Comparison of ENCODE assay signal across 18 cellular contexts in genomic region chr2:227826019-227826521, GRCh38. TPM values are rescaled to one million over a fixed set of nuclear protein-coding genes. Genes with fewer than 3 reads are reported as not detected.
DNase-seq lines count a peak whose midpoint lies in the region; ATAC-seq and TF ChIP-seq lines count a peak whose summit lies in the region.
"Had no signal": no experiment of that assay in that cellular context is flagged by ENCODE, and none has a peak within 500 bp of the region (broad histone marks: within the 10 kb centered on the region; RNA-seq: fewer than 3 reads in every experiment).

No MANE protein-coding gene starts in this region.

- no peaks in the 10 kb centered on the region for H3K27me3 ChIP-seq in CD4-positive, CD25-positive, alpha-beta regulatory T cell (ENCODE audit: control insufficient read depth, insufficient read depth, low read length)
- H3K27me3 ChIP-seq in MG63 (no peaks in the 10 kb centered on the region), ascending aorta (no peaks in the 10 kb centered on the region)
- H3K27me3 ChIP-seq: BE2C, heart left ventricle had no signal

- H3K4me1 Mint-ChIP-seq in CD4-positive, CD25-positive, alpha-beta regulatory T cell = peaks cover 0 to 18% (median 11%) of the 10 kb centered on the region in 4 donors
- H3K4me1 Mint-ChIP-seq: activated naive CD4-positive, alpha-beta T cell treated with anti-CD3 and anti-CD28 coated beads, Interleukin-2, amount 50 U/mL, for 24 hours had no signal

- in situ Hi-C loops in ACHN (cut with HindIII; ENCODE audit: low pct_ligation_motif_present, low pct_unique_long_range_greater_than_20kb, low sequenced_read_pairs) = no loop called here

- H3K9me3 ChIP-seq in CD4-positive, CD25-positive, alpha-beta regulatory T cell (ENCODE audit: control insufficient read depth in 2 of 2, low read length in 2 of 2) = no peaks in the 10 kb centered on the region
- H3K9me3 ChIP-seq in MG63 (no peaks in the 10 kb centered on the region; the same call in 1 of the 2 replicates), ascending aorta (no peaks in the 10 kb centered on the region)
- H3K9me3 ChIP-seq: BE2C, heart left ventricle had no signal

- H3K4me1 ChIP-seq in CD4-positive, CD25-positive, alpha-beta regulatory T cell (ENCODE audit: control insufficient read depth, insufficient read depth, low read length, poor library complexity, severe bottlenecking) = no peaks in the 10 kb centered on the region
- no peaks in the 10 kb centered on the region for H3K4me1 ChIP-seq in ascending aorta
- H3K4me1 ChIP-seq: BE2C, heart left ventricle had no signal

- no peaks in the 10 kb centered on the region for H3K36me3 Mint-ChIP-seq in CD4-positive, CD25-positive, alpha-beta regulatory T cell
- H3K36me3 Mint-ChIP-seq: activated naive CD4-positive, alpha-beta T cell treated with anti-CD3 and anti-CD28 coated beads, Interleukin-2, amount 50 U/mL, for 24 hours had no signal

- no peaks in the 10 kb centered on the region for H3K36me3 ChIP-seq in CD4-positive, CD25-positive, alpha-beta regulatory T cell (ENCODE audit: control insufficient read depth, insufficient read depth, low read length)
- no peaks in the 10 kb centered on the region for H3K36me3 ChIP-seq in MG63
- H3K36me3 ChIP-seq in ascending aorta = no peaks in the 10 kb centered on the region
- H3K36me3 ChIP-seq: BE2C, heart left ventricle had no signal

- H3K27ac Mint-ChIP-seq in CD4-positive, CD25-positive, alpha-beta regulatory T cell = peak overlapping the region; percentile 60 to 74 (median 67)
- H3K27ac Mint-ChIP-seq: activated naive CD4-positive, alpha-beta T cell treated with anti-CD3 and anti-CD28 coated beads, Interleukin-2, amount 50 U/mL, for 24 hours had no signal

- peak overlapping the region in 2 of 4 donors; percentile 11 to 54 for H3K4me3 Mint-ChIP-seq in CD4-positive, CD25-positive, alpha-beta regulatory T cell
- H3K4me3 Mint-ChIP-seq: activated naive CD4-positive, alpha-beta T cell treated with anti-CD3 and anti-CD28 coated beads, Interleukin-2, amount 50 U/mL, for 24 hours; stimulated activated naive CD8-positive, alpha-beta T cell treated with anti-CD3 and anti-CD28 coated beads, Interleukin-15, Interleukin-2, amounts not matched to agents 100 ng/mL and 50 ng/mL, for 24 hours had no signal

- ATAC-seq in CD4-positive, CD25-positive, alpha-beta regulatory T cell (ENCODE audit: low read depth in 2 of 2) = peak; percentile 48 to 56
- peak; percentile 81 for ATAC-seq in left colon
- ATAC-seq in GM21381 (IDR thresholded peaks at IDR 0.05; ENCODE audit: unreplicated experiment) = no peak
- ATAC-seq: heart left ventricle had no signal

- no peak overlapping the region for H3K4me3 ChIP-seq in CD4-positive, CD25-positive, alpha-beta regulatory T cell (ENCODE audit: low read depth, low read length)
- H3K4me3 ChIP-seq in MG63 (no peak overlapping the region), ascending aorta (no peak overlapping the region)
- H3K4me3 ChIP-seq: heart left ventricle, skin epidermis had no signal

- no peak for TF ChIP-seq CTCF in ascending aorta (IDR thresholded peaks at IDR 0.05)

- intact Hi-C loops in left colon (cut with DNase I, micrococcal nuclease) = no loop called here
- intact Hi-C loops in ascending aorta (cut with DNase I) = no loop called here

- H3K27ac ChIP-seq in CD4-positive, CD25-positive, alpha-beta regulatory T cell (ENCODE audit: insufficient read depth, low read length, poor library complexity, severe bottlenecking) = peak overlapping the region; percentile 30
- no peak overlapping the region for H3K27ac ChIP-seq in caudate nucleus (ENCODE audit: low read depth, low read length)
- H3K27ac ChIP-seq in ascending aorta = no peak overlapping the region
- H3K27ac ChIP-seq: heart left ventricle had no signal

- H3K27me3 Mint-ChIP-seq in CD4-positive, CD25-positive, alpha-beta regulatory T cell = peaks cover 4% of the 10 kb centered on the region

- DNase-seq in CD4-positive, CD25-positive, alpha-beta regulatory T cell = peak in 2 of 3 donors; percentile 39 to 42
- DNase-seq in MG63 (peak; percentile 48), caudate nucleus (lab: John Stamatoyannopoulos, UW) (peak in 43 of 61 donors; percentile 1 to 72 (median 20)), left colon (peak; percentile 47 to 54), MV-4-11 (lab: John Stamatoyannopoulos, UW) (no peak), ACHN (no peak), ascending aorta (ENCODE audit: low spot score in 2 of 2) (no peak)
- DNase-seq: BE2C, cerebellar nuclear complex, H7, heart left ventricle, NCI-H82, Right ventricle myocardium superior had no signal

- H3K9me3 Mint-ChIP-seq in CD4-positive, CD25-positive, alpha-beta regulatory T cell = peaks cover 0 to 5% (median 0%) of the 10 kb centered on the region in 7 donors
- H3K9me3 Mint-ChIP-seq: activated naive CD4-positive, alpha-beta T cell treated with anti-CD3 and anti-CD28 coated beads, Interleukin-2, amount 50 U/mL, for 24 hours had no signal

RNA-seq across cellular contexts. Expression of gene CCL20, which starts 12.4 kb away (rescaled TPM):
- total RNA-seq in CD4-positive, CD25-positive, alpha-beta regulatory T cell = 3.7 TPM
- polyA plus RNA-seq in CD4-positive, CD25-positive, alpha-beta regulatory T cell = 1 to 10 TPM in 3 of 4 donors, under 1 TPM in 1; 0.94 to 2.3 (median 2.1) TPM
- 1.5 TPM in 1 of 2 replicates, not detected in the other for total RNA-seq in MG63 (2014; rRNA removed; shearing (Covaris generic); ENCODE audit: low replicate concordance)
- 10 to 100 TPM; 13.6 to 29.9 TPM for total RNA-seq in left colon
- not detected for total RNA-seq in ascending aorta
- total RNA-seq: H7, osteocyte, Right ventricle myocardium superior had no signal

RNA-seq across cellular contexts. Expression of gene DAW1, which starts 45.4 kb away (rescaled TPM):
- total RNA-seq in CD4-positive, CD25-positive, alpha-beta regulatory T cell = not detected
- not detected for polyA plus RNA-seq in CD4-positive, CD25-positive, alpha-beta regulatory T cell
- total RNA-seq in MG63 (2014; rRNA removed; shearing (Covaris generic); ENCODE audit: low replicate concordance) = 8.3 and 8.5 TPM in 2 replicates
- total RNA-seq in left colon (not detected), ascending aorta (not detected)
- total RNA-seq: osteocyte had no signal

Comparison
In these comparisons a context has a peak if more than half of its experiments do, and no peak if none do; other contexts are left out.
1. DNase-seq: peak in CD4-positive, CD25-positive, alpha-beta regulatory T cell (2 of 3), MG63 (single experiment), caudate nucleus (43 of 61) and left colon (2 of 2); none in MV-4-11 (single experiment), ACHN (single experiment) and ascending aorta (0 of 2).